28 cellular contexts compared by ENCODE assay signal in the genomic region with DNA sequence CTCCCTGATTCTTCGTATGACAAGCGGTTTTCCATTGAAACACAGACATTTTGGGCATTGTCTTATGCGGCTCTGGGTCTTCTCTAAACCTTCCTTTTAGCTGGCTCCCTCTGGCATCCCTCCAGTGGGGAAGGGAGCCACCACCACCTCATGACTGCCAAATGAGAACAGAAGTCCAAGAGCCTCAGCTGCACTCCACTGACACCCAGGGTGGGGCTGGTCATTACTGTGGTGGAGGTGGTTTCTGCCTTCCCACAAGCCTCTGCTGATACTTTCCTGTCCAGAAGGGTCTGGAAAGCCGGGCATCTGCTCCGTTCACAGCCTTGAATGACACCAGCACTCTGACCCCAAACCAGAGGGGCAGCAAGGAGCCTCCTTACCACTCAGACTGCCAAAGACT.
"Had no signal": no experiment of that assay in that cellular context is flagged by ENCODE, and none has a peak within 500 bp of the region (broad histone marks: within the 10 kb centered on the region; RNA-seq: fewer than 3 reads in every experiment).

No MANE protein-coding gene starts in this region.

- H3K27me3 ChIP-seq: stomach, suprapubic skin, testis, thyroid gland, tibial nerve, transverse colon, upper lobe of left lung, upper lobe of right lung, uterus, vagina had no signal

- H3K4me1 ChIP-seq: stomach, suprapubic skin, testis, thyroid gland, tibial artery, tibial nerve, transverse colon, upper lobe of left lung, upper lobe of right lung, uterus, vagina had no signal

- H3K36me3 Mint-ChIP-seq: stimulated activated effector memory CD8-positive, alpha-beta T cell treated with anti-CD3 and anti-CD28 coated beads, Interleukin-12 subunit alpha, Interleukin-12 subunit beta, amount 100 ng/mL, for 72 hours; stimulated activated memory B cell treated with anti-CD40 and anti-IgM and Interleukin-4, amounts not matched to agents 10 μg/mL and 1 μg/mL and 100 μg/mL, for 72 hours; type B pancreatic cell had no signal

- H3K4me3 Mint-ChIP-seq: stimulated activated effector memory CD8-positive, alpha-beta T cell treated with anti-CD3 and anti-CD28 coated beads, Interleukin-12 subunit alpha, Interleukin-12 subunit beta, amount 100 ng/mL, for 72 hours; stimulated activated memory B cell treated with anti-CD40 and anti-IgM and Interleukin-4, amounts not matched to agents 10 μg/mL and 1 μg/mL and 100 μg/mL, for 72 hours; stimulated activated naive B cell treated with anti-CD40 and anti-IgM and Interleukin-4, amounts not matched to agents 10 μg/mL and 1 μg/mL and 100 μg/mL, for 72 hours; stimulated activated naive CD8-positive, alpha-beta T cell treated with anti-CD3 and anti-CD28 coated beads, Interleukin-15, amount 100 ng/mL, for 72 hours; stimulated activated naive CD8-positive, alpha-beta T cell treated with anti-CD3 and anti-CD28 coated beads, Interleukin-15, Interleukin-2, amounts not matched to agents 100 ng/mL and 50 ng/mL, for 24 hours; type B pancreatic cell had no signal

- DNase-seq: stimulated activated CD4-positive, alpha-beta T cell treated with anti-CD3 and anti-CD28 coated beads, Interleukin-2, amount 100 ng/mL, for 48 hours; stimulated activated CD4-positive, alpha-beta T cell treated with anti-CD3 and anti-CD28 coated beads, Interleukin-4, amount 100 ng/mL, for 1 hour; stimulated activated CD4-positive, alpha-beta T cell treated with anti-CD3 and anti-CD28 coated beads, Interleukin-4, amount 100 ng/mL, for 24 hours; stimulated activated CD4-positive, alpha-beta T cell treated with anti-CD3 and anti-CD28 coated beads, Interleukin-4, amount 100 ng/mL, for 4 hours; stimulated activated CD8-positive, alpha-beta memory T cell treated with anti-CD3 and anti-CD28 coated beads, Interleukin-4, amount 100 ng/mL, for 48 hours; stimulated activated naive B cell treated with anti-CD40 and anti-IgM and Interleukin-4, amounts not matched to agents 10 μg/mL and 1 μg/mL and 100 μg/mL, for 72 hours; stimulated activated naive CD4-positive, alpha-beta T cell; stimulated activated naive CD4-positive, alpha-beta T cell treated with Interleukin-2 at 50 U/mL for 16 hours; stimulated activated naive CD8-positive, alpha-beta T cell treated with anti-CD3 and anti-CD28 coated beads, Interleukin-15, amount 100 ng/mL, for 72 hours; stimulated activated naive CD8-positive, alpha-beta T cell treated with anti-CD3 and anti-CD28 coated beads, Interleukin-15, Interleukin-2, amounts not matched to agents 100 U/mL and 50 U/mL, for 24 hours; stomach; substantia nigra; testis; thyroid gland; tibial artery; transverse colon; trophoblast cell; upper lobe of left lung; upper lobe of right lung; uterus had no signal

- H3K4me1 Mint-ChIP-seq: stimulated activated effector memory CD8-positive, alpha-beta T cell treated with anti-CD3 and anti-CD28 coated beads, Interleukin-12 subunit alpha, Interleukin-12 subunit beta, amount 100 ng/mL, for 72 hours; stimulated activated memory B cell treated with anti-CD40 and anti-IgM and Interleukin-4, amounts not matched to agents 10 μg/mL and 1 μg/mL and 100 μg/mL, for 72 hours; stimulated activated naive B cell treated with anti-CD40 and anti-IgM and Interleukin-4, amounts not matched to agents 10 μg/mL and 1 μg/mL and 100 μg/mL, for 72 hours; stimulated activated naive CD8-positive, alpha-beta T cell treated with anti-CD3 and anti-CD28 coated beads, Interleukin-15, amount 100 ng/mL, for 72 hours had no signal

- H3K27ac Mint-ChIP-seq: stimulated activated effector memory CD8-positive, alpha-beta T cell treated with anti-CD3 and anti-CD28 coated beads, Interleukin-12 subunit alpha, Interleukin-12 subunit beta, amount 100 ng/mL, for 72 hours; stimulated activated memory B cell treated with anti-CD40 and anti-IgM and Interleukin-4, amounts not matched to agents 10 μg/mL and 1 μg/mL and 100 μg/mL, for 72 hours; stimulated activated naive B cell treated with anti-CD40 and anti-IgM and Interleukin-4, amounts not matched to agents 10 μg/mL and 1 μg/mL and 100 μg/mL, for 72 hours; stimulated activated naive CD8-positive, alpha-beta T cell treated with anti-CD3 and anti-CD28 coated beads, Interleukin-15, amount 100 ng/mL, for 72 hours; stimulated activated naive CD8-positive, alpha-beta T cell treated with anti-CD3 and anti-CD28 coated beads, Interleukin-15, Interleukin-2, amounts not matched to agents 100 ng/mL and 50 ng/mL, for 24 hours; type B pancreatic cell had no signal

- H3K4me3 ChIP-seq: stomach, suprapubic skin, testis, thoracic aorta, thyroid gland, tibial artery, tibial nerve, transverse colon, upper lobe of left lung, upper lobe of right lung, uterus, vagina had no signal

- H3K36me3 ChIP-seq: stomach, suprapubic skin, thoracic aorta, thyroid gland, tibial artery, tibial nerve, transverse colon, upper lobe of left lung, upper lobe of right lung, uterus, vagina had no signal

- H3K27me3 Mint-ChIP-seq: stimulated activated naive CD8-positive, alpha-beta T cell treated with anti-CD3 and anti-CD28 coated beads, Interleukin-15, Interleukin-2, amounts not matched to agents 100 ng/mL and 50 ng/mL, for 24 hours had no signal

- ATAC-seq: stimulated activated effector memory CD8-positive, alpha-beta T cell treated with anti-CD3 and anti-CD28 coated beads, Interleukin-12 subunit alpha, Interleukin-12 subunit beta, amount 100 ng/mL, for 72 hours; stimulated activated memory B cell treated with anti-CD40 and anti-IgM and Interleukin-4, amounts not matched to agents 10 μg/mL and 1 μg/mL and 100 μg/mL, for 72 hours; stimulated activated naive B cell treated with anti-CD40 and anti-IgM and Interleukin-4, amounts not matched to agents 10 μg/mL and 1 μg/mL and 100 μg/mL, for 72 hours; stimulated activated naive CD8-positive, alpha-beta T cell treated with anti-CD3 and anti-CD28 coated beads, Interleukin-15, amount 100 ng/mL, for 72 hours; stimulated activated naive CD8-positive, alpha-beta T cell treated with anti-CD3 and anti-CD28 coated beads, Interleukin-15, Interleukin-2, amounts not matched to agents 100 U/mL and 50 U/mL, for 24 hours; upper lobe of right lung had no signal

- H3K9me3 Mint-ChIP-seq: stimulated activated naive CD8-positive, alpha-beta T cell treated with anti-CD3 and anti-CD28 coated beads, Interleukin-15, Interleukin-2, amounts not matched to agents 100 ng/mL and 50 ng/mL, for 24 hours; type B pancreatic cell had no signal

- H3K9me3 ChIP-seq: suprapubic skin, testis, thyroid gland, transverse colon, upper lobe of right lung, uterus, vagina had no signal

- H3K27ac ChIP-seq: stomach, suprapubic skin, testis, thoracic aorta, thyroid gland, tibial artery, tibial nerve, transverse colon, upper lobe of left lung, upper lobe of right lung, uterus, vagina had no signal
